Comparison of ENCODE assay signal across 10 cellular contexts in genomic region chr1:150889650-150890416, GRCh38.
A peak's percentile ranks its signal among the peaks of the same experiment; 100 is the strongest.
DNase-seq lines count a peak whose midpoint lies in the region; ATAC-seq and TF ChIP-seq lines count a peak whose summit lies in the region.
"Had no signal": no experiment of that assay in that cellular context is flagged by ENCODE, and none has a peak within 500 bp of the region (broad histone marks: within the 10 kb centered on the region; RNA-seq: fewer than 3 reads in every experiment).

No MANE protein-coding gene starts in this region.

- ATAC-seq in GM19351 (IDR thresholded peaks at IDR 0.05; ENCODE audit: unreplicated experiment) (peak; percentile 69), GM18870 (IDR thresholded peaks at IDR 0.05; ENCODE audit: unreplicated experiment) (no peak), HG02571 (IDR thresholded peaks at IDR 0.05; ENCODE audit: unreplicated experiment) (no peak)
- ATAC-seq in effector memory CD8-positive, alpha-beta T cell (replicated peaks), result peak; percentile 71
- ATAC-seq: gastroesophageal sphincter had no signal

- peaks cover 15 to 22% of the 10 kb centered on the region in 2 donors for H3K4me1 Mint-ChIP-seq in effector memory CD8-positive, alpha-beta T cell (ENCODE audit: low read depth in 2 of 2)

- H3K9me3 Mint-ChIP-seq in effector memory CD8-positive, alpha-beta T cell, result no peaks in the 10 kb centered on the region

- H3K27me3 Mint-ChIP-seq in effector memory CD8-positive, alpha-beta T cell, result no peaks in the 10 kb centered on the region

- no peak overlapping the region for H3K27ac Mint-ChIP-seq in effector memory CD8-positive, alpha-beta T cell

- peak; percentile 34 for DNase-seq in GM12864 (ENCODE audit: low read depth)
- DNase-seq in Kasumi-1 (lab: John Stamatoyannopoulos, UW), result peak; percentile 47
- DNase-seq in effector memory CD8-positive, alpha-beta T cell, result no peak
- DNase-seq in medulla oblongata (ENCODE audit: extremely low spot score), result no peak
- DNase-seq: H7, kidney glomerular epithelial cell had no signal

- H3K36me3 Mint-ChIP-seq in effector memory CD8-positive, alpha-beta T cell (ENCODE audit: insufficient read depth), result peaks cover 3% of the 10 kb centered on the region

- TF ChIP-seq CTCF in GM12864 (IDR thresholded peaks at IDR 0.05; ENCODE audit: low read depth, low read length, missing control alignments), result no peak

- peak overlapping the region; percentile 36 to 37 for H3K4me3 Mint-ChIP-seq in effector memory CD8-positive, alpha-beta T cell

- H3K4me3 ChIP-seq in GM12864 (ENCODE audit: low read depth, low read length), result no peak overlapping the region
- H3K4me3 ChIP-seq: gastroesophageal sphincter had no signal

Comparison
In these comparisons a context has a peak if more than half of its experiments do, and no peak if none do; other contexts are left out.
1. DNase-seq: peak in GM12864 (single experiment) and Kasumi-1 (2 of 2); none in effector memory CD8-positive, alpha-beta T cell (0 of 3) and medulla oblongata (single experiment).
2. ATAC-seq: peak in GM19351 (single experiment) and effector memory CD8-positive, alpha-beta T cell (single experiment); none in GM18870 (single experiment) and HG02571 (single experiment).